Comparison of ENCODE assay signal across 9 cellular contexts in genomic region chr6:90284745-90285481, GRCh38. TPM values are rescaled to one million over a fixed set of nuclear protein-coding genes. Genes with fewer than 3 reads are reported as not detected.
DNase-seq lines count a peak whose midpoint lies in the region; ATAC-seq and TF ChIP-seq lines count a peak whose summit lies in the region.
"Had no signal": no experiment of that assay in that cellular context is flagged by ENCODE, and none has a peak within 500 bp of the region (broad histone marks: within the 10 kb centered on the region; RNA-seq: fewer than 3 reads in every experiment).

No MANE protein-coding gene starts in this region.

- peak overlapping the region; percentile 64 for H3K27ac ChIP-seq in RWPE2 (ENCODE audit: poor library complexity, severe bottlenecking)
- H3K27ac ChIP-seq: neutrophil had no signal

- H3K4me3 Mint-ChIP-seq in endothelial cell (ENCODE audit: unreplicated experiment) (no peak overlapping the region), neural crest cell (peak overlapping the region; percentile 87)

- no peaks in the 10 kb centered on the region for H3K27me3 ChIP-seq in RWPE2 (ENCODE audit: insufficient read depth, poor library complexity, severe bottlenecking)

- peak; percentile 47 for ATAC-seq in Right ventricle myocardium superior (ENCODE audit: poor library complexity)
- peak; percentile 68 for ATAC-seq in HG03025 (IDR thresholded peaks at IDR 0.05; ENCODE audit: low FRiP score, unreplicated experiment)
- ATAC-seq in RWPE2 (ENCODE audit: low read depth): peak; percentile 31; the same call in 2 of the 3 replicates

- H3K27ac Mint-ChIP-seq in endothelial cell (ENCODE audit: unreplicated experiment) (peak overlapping the region; percentile 16), neural crest cell (ENCODE audit: unreplicated experiment) (peak overlapping the region; percentile 92)

- H3K4me1 ChIP-seq in RWPE2 (ENCODE audit: insufficient read depth, poor library complexity, severe bottlenecking): peaks cover 23% of the 10 kb centered on the region

- H3K27me3 Mint-ChIP-seq in endothelial cell (ENCODE audit: unreplicated experiment): no peaks in the 10 kb centered on the region
- no peaks in the 10 kb centered on the region for H3K27me3 Mint-ChIP-seq in neural crest cell (ENCODE audit: low read depth)

- H3K4me1 Mint-ChIP-seq in endothelial cell (ENCODE audit: unreplicated experiment) (peaks cover 13% of the 10 kb centered on the region), neural crest cell (peaks cover 30% of the 10 kb centered on the region)

- H3K9me3 Mint-ChIP-seq in endothelial cell (ENCODE audit: unreplicated experiment) (no peaks in the 10 kb centered on the region), neural crest cell (peaks cover 3% of the 10 kb centered on the region)

- TF ChIP-seq CTCF in RWPE2 (IDR thresholded peaks at IDR 0.05; ENCODE audit: poor library complexity, severe bottlenecking): no peak
- no peak for TF ChIP-seq CTCF in endothelial cell (IDR thresholded peaks at IDR 0.05; ENCODE audit: unreplicated experiment)
- no peak for TF ChIP-seq CTCF in neural crest cell (conservative IDR thresholded peaks at IDR 0.05)

- DNase-seq in Right ventricle myocardium superior (no peak), cardiac septum (ENCODE audit: low spot score) (no peak), RWPE2 (ENCODE audit: low spot score) (no peak), endothelial cell (ENCODE audit: low spot score) (no peak), neural crest cell (ENCODE audit: low read depth, low spot score) (no peak), mesenteric fat pad (ENCODE audit: low spot score) (no peak)
- DNase-seq in activated CD8-positive, alpha-beta memory T cell treated with anti-CD3 and anti-CD28 coated beads, Interleukin-2, amount 50 U/mL, for 48 hours: no peak

- intact Hi-C loops in Right ventricle myocardium superior (cut with DNase I) (no loop called here), cardiac septum (cut with DNase I) (loop anchor here (2.0 kb wide), 1 partner anchor 66 kb away; no protein-coding TSS in a partner anchor)

- H3K4me3 ChIP-seq in RWPE2 (ENCODE audit: severe bottlenecking): peak overlapping the region; percentile 17

- H3K36me3 ChIP-seq in RWPE2 (ENCODE audit: low read depth): no peaks in the 10 kb centered on the region
- H3K36me3 ChIP-seq: neutrophil had no signal

- no peaks in the 10 kb centered on the region for H3K36me3 Mint-ChIP-seq in endothelial cell (ENCODE audit: low read depth, unreplicated experiment)
- no peaks in the 10 kb centered on the region for H3K36me3 Mint-ChIP-seq in neural crest cell (ENCODE audit: low read depth)

- H3K9me3 ChIP-seq in RWPE2 (ENCODE audit: severe bottlenecking): no peaks in the 10 kb centered on the region
- H3K9me3 ChIP-seq: neutrophil had no signal

RNA-seq across cellular contexts. Expression of gene BACH2, which starts 11.7 kb away (rescaled TPM):
- total RNA-seq in Right ventricle myocardium superior (1.9 TPM), cardiac septum (8.4 TPM), endothelial cell (ENCODE audit: unreplicated experiment) (3.9 TPM), neural crest cell (13.1 and 13.5 TPM in 2 replicates), mesenteric fat pad (2.0 TPM)
